ENCODE assay signal across 14 cellular contexts in genomic region chr20:49753133-49753532, GRCh38. TPM values are rescaled to one million over a fixed set of nuclear protein-coding genes. Genes with fewer than 3 reads are reported as not detected.
A peak's percentile ranks its signal among the peaks of the same experiment; 100 is the strongest.
DNase-seq lines count a peak whose midpoint lies in the region; ATAC-seq and TF ChIP-seq lines count a peak whose summit lies in the region.
"Had no signal": no experiment of that assay in that cellular context is flagged by ENCODE, and none has a peak within 500 bp of the region (broad histone marks: within the 10 kb centered on the region; RNA-seq: fewer than 3 reads in every experiment).

No MANE protein-coding gene starts in this region.

- no peak overlapping the region for H2BK5ac ChIP-seq in mesenchymal stem cell (ENCODE audit: low read depth, low read length, poor library complexity, severe bottlenecking)

- no peak overlapping the region for H3K23ac ChIP-seq in mesenchymal stem cell (ENCODE audit: low read length in 2 of 2)

- H2BK15ac ChIP-seq in mesenchymal stem cell (ENCODE audit: low read depth, poor library complexity, severe bottlenecking) = no peak overlapping the region

- H3K9ac ChIP-seq in mesenchymal stem cell (ENCODE audit: low read length) = no peak overlapping the region

- H2BK12ac ChIP-seq in mesenchymal stem cell (ENCODE audit: low read length in 2 of 2) = no peak overlapping the region

- no peak overlapping the region for H3K4ac ChIP-seq in mesenchymal stem cell (ENCODE audit: low read depth in 1 of 2, low read length in 2 of 2)

- TF ChIP-seq CTCF in RWPE2 (IDR thresholded peaks at IDR 0.05; ENCODE audit: poor library complexity, severe bottlenecking) = no peak

- no peak overlapping the region for H3K18ac ChIP-seq in mesenchymal stem cell (ENCODE audit: low read depth in 1 of 2, low read length in 2 of 2)

- no peaks in the 10 kb centered on the region for H3K79me1 ChIP-seq in mesenchymal stem cell (replicated peaks; ENCODE audit: low read length, poor library complexity, severe bottlenecking)

- H3K4me1 ChIP-seq in RWPE2 (ENCODE audit: insufficient read depth, poor library complexity, severe bottlenecking) (no peaks in the 10 kb centered on the region), mesenchymal stem cell (ENCODE audit: control insufficient read depth, insufficient read depth, low read depth, low read length) (no peaks in the 10 kb centered on the region)

- no peak overlapping the region for H2AFZ ChIP-seq in mesenchymal stem cell (ENCODE audit: low read depth, low read length)

- H3K4me3 ChIP-seq in RWPE2 (ENCODE audit: severe bottlenecking) (no peak overlapping the region), mesenchymal stem cell (ENCODE audit: insufficient read depth in 1 of 2, low read depth in 1 of 2, low read length in 2 of 2) (no peak overlapping the region), MG63 (no peak overlapping the region)
- H3K4me3 ChIP-seq: A549 had no signal

- H3K27me3 ChIP-seq in RWPE2 (ENCODE audit: insufficient read depth, poor library complexity, severe bottlenecking) (no peaks in the 10 kb centered on the region), mesenchymal stem cell (ENCODE audit: control insufficient read depth in 1 of 2, insufficient read depth in 1 of 2, low read length in 2 of 2) (peaks cover 0 to 9% of the 10 kb centered on the region in 2 experiments), MG63 (no peaks in the 10 kb centered on the region)
- H3K27me3 ChIP-seq: BE2C had no signal

- no peak overlapping the region for H4K8ac ChIP-seq in mesenchymal stem cell (ENCODE audit: low read length)

- no peak overlapping the region for H4K91ac ChIP-seq in mesenchymal stem cell (ENCODE audit: low read length)

- 90% methylated on average over 1 of the region's 2 CpGs for WGBS in mesenchymal stem cell

- no peak overlapping the region for H3K14ac ChIP-seq in mesenchymal stem cell (ENCODE audit: low read length in 2 of 2)

- no peaks in the 10 kb centered on the region for H3K9me3 ChIP-seq in RWPE2 (ENCODE audit: severe bottlenecking)
- no peaks in the 10 kb centered on the region for H3K9me3 ChIP-seq in mesenchymal stem cell (ENCODE audit: control insufficient read depth, low read length)
- H3K9me3 ChIP-seq in MG63 = no peaks in the 10 kb centered on the region
- H3K9me3 ChIP-seq: A549, BE2C, Caco-2 had no signal

- no peak overlapping the region for H3K4me2 ChIP-seq in mesenchymal stem cell (ENCODE audit: low read length, poor library complexity, severe bottlenecking)
- H3K4me2 ChIP-seq: A549 had no signal

- DNase-seq in ELR (ENCODE audit: low read depth) (peak; percentile 33), HT1080 (ENCODE audit: low read depth) (peak; percentile 33), RWPE2 (ENCODE audit: low spot score) (no peak), mesenchymal stem cell (no peak), hepatic stellate cell (ENCODE audit: low spot score) (no peak), MG63 (no peak), mesenteric fat pad (ENCODE audit: low spot score) (no peak)
- DNase-seq: BE2C; Caco-2; CD8-positive, alpha-beta memory T cell; DND-41; GF-D8 had no signal

- no peak overlapping the region for H2BK120ac ChIP-seq in mesenchymal stem cell (ENCODE audit: low read depth, low read length)

- peak overlapping the region; percentile 36 for H2AK5ac ChIP-seq in mesenchymal stem cell (ENCODE audit: low read length, severe bottlenecking)

- no peaks in the 10 kb centered on the region for H3K36me3 ChIP-seq in RWPE2 (ENCODE audit: low read depth)
- H3K36me3 ChIP-seq in mesenchymal stem cell (ENCODE audit: control insufficient read depth in 1 of 2, insufficient read depth in 2 of 2, low read depth in 1 of 2, low read length in 2 of 2) = no peaks in the 10 kb centered on the region
- H3K36me3 ChIP-seq in MG63 = no peaks in the 10 kb centered on the region
- H3K36me3 ChIP-seq: BE2C had no signal

- H3K27ac ChIP-seq in RWPE2 (ENCODE audit: poor library complexity, severe bottlenecking) = no peak overlapping the region
- H3K27ac ChIP-seq in mesenchymal stem cell (ENCODE audit: low read length, poor library complexity, severe bottlenecking) = no peak overlapping the region

- ATAC-seq in RWPE2 (ENCODE audit: low read depth) = peak; percentile 31; the same call in 1 of the 3 replicates
- ATAC-seq: A549, HCT116 had no signal

RNA-seq across cellular contexts. Expression of gene B4GALT5, which starts 39.5 kb away (rescaled TPM):
- total RNA-seq in HT1080 (2014; rRNA removed; shearing (Covaris generic)) = 27.1 and 41.7 TPM in 2 replicates
- 42.3 and 52.9 TPM in 2 replicates for polyA plus RNA-seq in HT1080 (2015; cell fraction: cytosol; rRNA removed)
- polyA plus RNA-seq in HT1080 (2015; cell fraction: nucleus; rRNA removed) = 23.5 and 24.7 TPM in 2 replicates
- polyA plus RNA-seq in mesenchymal stem cell (2013, experiment 1 of 2) = 31.5 TPM
- 32.4 TPM for polyA plus RNA-seq in mesenchymal stem cell (2013, experiment 2 of 2)
- total RNA-seq in MG63 (2014; rRNA removed; shearing (Covaris generic); ENCODE audit: low replicate concordance) = 20.3 and 20.4 TPM in 2 replicates
- 54.2 TPM for total RNA-seq in mesenteric fat pad

RNA-seq across cellular contexts. Expression of gene SLC9A8, which starts 59.5 kb away (rescaled TPM):
- total RNA-seq in HT1080 (2014; rRNA removed; shearing (Covaris generic)) = 9.0 and 12.6 TPM in 2 replicates
- 5.1 and 5.7 TPM in 2 replicates for polyA plus RNA-seq in HT1080 (2015; cell fraction: cytosol; rRNA removed)
- polyA plus RNA-seq in HT1080 (2015; cell fraction: nucleus; rRNA removed) = 18.4 TPM in 2 replicates
- 3.9 TPM for polyA plus RNA-seq in mesenchymal stem cell (2013, experiment 1 of 2)
- polyA plus RNA-seq in mesenchymal stem cell (2013, experiment 2 of 2) = 3.6 TPM
- 1.2 and 3.2 TPM in 2 replicates for total RNA-seq in MG63 (2014; rRNA removed; shearing (Covaris generic); ENCODE audit: low replicate concordance)
- total RNA-seq in mesenteric fat pad = 12.7 TPM

Comparison
In these comparisons a context has a peak if more than half of its experiments do, and no peak if none do; other contexts are left out.
1. DNase-seq: peak in ELR (single experiment) and HT1080 (single experiment); none in RWPE2 (single experiment), mesenchymal stem cell (single experiment), hepatic stellate cell (single experiment), MG63 (single experiment) and mesenteric fat pad (single experiment).